8 cellular contexts compared by ENCODE assay signal in the genomic region with DNA sequence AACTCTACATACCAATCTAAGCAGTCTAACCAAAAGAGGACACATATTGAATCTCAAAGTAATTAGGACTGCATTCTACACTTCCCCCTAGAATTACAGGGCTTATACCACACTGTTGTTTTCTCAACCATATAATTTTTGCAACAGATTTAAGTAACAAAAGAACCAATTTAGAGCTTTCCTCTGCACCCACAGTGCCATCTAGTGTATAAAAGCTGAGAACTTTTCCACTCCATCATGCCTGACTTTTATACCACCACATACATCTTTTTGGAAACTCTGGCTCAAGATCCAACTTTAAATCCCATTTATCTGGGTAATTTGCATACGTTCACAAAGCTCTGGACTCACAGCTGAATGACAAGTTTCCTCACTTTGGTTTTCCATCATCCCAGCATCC.
DNase-seq lines count a peak whose midpoint lies in the region; ATAC-seq, FAIRE-seq and TF ChIP-seq lines count a peak whose summit lies in the region.

No MANE protein-coding gene starts in this region.

- H3K9me3 ChIP-seq in OCI-LY7 (ENCODE audit: low read length): no peaks in the 10 kb centered on the region
- H3K9me3 ChIP-seq in fibroblast of lung (ENCODE audit: control insufficient read depth, insufficient read depth, low read depth, low read length): no peaks in the 10 kb centered on the region
- no peaks in the 10 kb centered on the region for H3K9me3 ChIP-seq in small intestine (ENCODE audit: control insufficient read depth, low read depth)
- H3K9me3 ChIP-seq in aorta (ENCODE audit: control insufficient read depth, low read length): no peaks in the 10 kb centered on the region

- H4K20me1 ChIP-seq in OCI-LY7 (ENCODE audit: insufficient read depth, low read length): no peaks in the 10 kb centered on the region
- no peaks in the 10 kb centered on the region for H4K20me1 ChIP-seq in fibroblast of lung (ENCODE audit: control insufficient read depth, extremely low read depth, insufficient read depth, low read length)

- peak; percentile 76 for FAIRE-seq in small intestine (lab: Jason Lieb, UNC)

- no peak overlapping the region for H3K9ac ChIP-seq in fibroblast of lung (ENCODE audit: insufficient read depth, low read length)

- H3K4me3 ChIP-seq in GM12864 (ENCODE audit: low read depth, low read length) (no peak overlapping the region), OCI-LY7 (ENCODE audit: low read depth, low read length, poor library complexity, severe bottlenecking) (no peak overlapping the region), fibroblast of lung (replicated peaks in 1 of 4; ENCODE audit: control extremely low read depth in 1 of 4, insufficient read depth in 1 of 4, low read depth in 3 of 4, low read length in 4 of 4) (no peak overlapping the region), small intestine (ENCODE audit: low read depth in 1 of 2, low read length in 2 of 2) (no peak overlapping the region), aorta (ENCODE audit: low read length in 2 of 2) (no peak overlapping the region)

- H3K4me1 ChIP-seq in OCI-LY7 (ENCODE audit: insufficient read depth, low read length, poor library complexity, severe bottlenecking) (no peaks in the 10 kb centered on the region), fibroblast of lung (ENCODE audit: control insufficient read depth, extremely low read depth, insufficient read depth, low read length) (no peaks in the 10 kb centered on the region), small intestine (ENCODE audit: control insufficient read depth in 2 of 2, insufficient read depth in 1 of 2, low read depth in 1 of 2, low read length in 1 of 2) (no peaks in the 10 kb centered on the region), aorta (ENCODE audit: control insufficient read depth in 1 of 2, insufficient read depth in 2 of 2, low read length in 2 of 2) (no peaks in the 10 kb centered on the region)

- H3K36me3 ChIP-seq in OCI-LY7 (ENCODE audit: insufficient read depth, low read length) (no peaks in the 10 kb centered on the region), fibroblast of lung (ENCODE audit: control insufficient read depth, insufficient read depth, low read length) (no peaks in the 10 kb centered on the region), small intestine (ENCODE audit: control insufficient read depth in 2 of 2, insufficient read depth in 2 of 2, low read length in 2 of 2) (no peaks in the 10 kb centered on the region), aorta (ENCODE audit: control insufficient read depth in 1 of 2, insufficient read depth in 2 of 2, low read length in 1 of 2) (no peaks in the 10 kb centered on the region)

- ATAC-seq in aorta (ENCODE audit: low FRiP score): no peak

- CTCF ChIA-PET in OCI-LY7 (lab: Charles Lee; ENCODE audit: unreplicated experiment): no interaction called here

- H2AFZ ChIP-seq in OCI-LY7 (ENCODE audit: low read length) (no peak overlapping the region), fibroblast of lung (ENCODE audit: low read length) (no peak overlapping the region)

- WGBS in small intestine, 3 donors: 8 to 30% (median 12%) methylated on average over 1 of the region's 1 CpG
- WGBS in aorta, 2 donors: 3 to 18% methylated on average over 1 of the region's 1 CpG

- no peak overlapping the region for H3K4me2 ChIP-seq in OCI-LY7 (ENCODE audit: low read length)
- no peak overlapping the region for H3K4me2 ChIP-seq in fibroblast of lung (ENCODE audit: extremely low read depth, insufficient read depth, low read length)

- H3K79me2 ChIP-seq in OCI-LY7 (ENCODE audit: insufficient read depth, low read depth, low read length): no peaks in the 10 kb centered on the region
- no peaks in the 10 kb centered on the region for H3K79me2 ChIP-seq in fibroblast of lung (ENCODE audit: control insufficient read depth, insufficient read depth, low read length)

- no peak overlapping the region for H3K27ac ChIP-seq in OCI-LY7 (ENCODE audit: low read depth, low read length, poor library complexity, severe bottlenecking)
- H3K27ac ChIP-seq in fibroblast of lung (ENCODE audit: insufficient read depth, low read length): no peak overlapping the region
- H3K27ac ChIP-seq in small intestine (ENCODE audit: low read depth in 1 of 2, low read length in 1 of 2): no peak overlapping the region
- H3K27ac ChIP-seq in aorta (ENCODE audit: low read depth in 1 of 2, low read length in 2 of 2): no peak overlapping the region

- peak; percentile 42 for TF ChIP-seq CTCF in GM12864 (IDR thresholded peaks at IDR 0.05; ENCODE audit: low read depth, low read length, missing control alignments)
- peak; percentile 68 for TF ChIP-seq CTCF in OCI-LY7 (conservative IDR thresholded peaks at IDR 0.05; ENCODE audit: low read length)
- TF ChIP-seq CTCF in fibroblast of lung (conservative IDR thresholded peaks at IDR 0.05 in 1 of 2, IDR thresholded peaks at IDR 0.05 in 1 of 2; ENCODE audit: low read depth in 1 of 2, low read length in 2 of 2): peak; percentile 41 to 49

- DNase-seq in A172 (ENCODE audit: low spot score) (peak; percentile 35), GM12864 (ENCODE audit: low read depth) (no peak), OCI-LY7 (ENCODE audit: low spot score) (peak; percentile 3), fibroblast of lung (ENCODE audit: low read depth in 2 of 2) (peak; percentile 32 to 61), small intestine (peak; percentile 13), aorta (no peak), NCI-H187 treated with DMSO at 0.1 percent for 48 hours (lab: John Stamatoyannopoulos, UW) (no peak)
- DNase-seq in stimulated activated CD4-positive, alpha-beta T cell treated with anti-CD3 and anti-CD28 coated beads, Interleukin-12 subunit alpha, Interleukin-12 subunit beta, amount 100 ng/mL, for 4 hours: no peak

- POLR2A ChIA-PET in OCI-LY7 (lab: Charles Lee): no interaction called here

- H3K27me3 ChIP-seq in fibroblast of lung (ENCODE audit: control insufficient read depth, insufficient read depth, low read length) (no peaks in the 10 kb centered on the region), small intestine (ENCODE audit: control insufficient read depth in 2 of 2, insufficient read depth in 2 of 2, low read length in 2 of 2) (peaks cover 0 to 2% of the 10 kb centered on the region in 2 donors), aorta (ENCODE audit: control insufficient read depth in 1 of 2, insufficient read depth in 2 of 2, low read length in 1 of 2) (no peaks in the 10 kb centered on the region)

- BruUV-seq in OCI-LY7 (replicated peaks; lab: Mats Ljungman, UMichigan): no TSS peak

- intact Hi-C loops in OCI-LY7 (cut with micrococcal nuclease; ENCODE audit: unreplicated experiment) (no loop called here), aorta (cut with DNase I) (loop anchor here in 1 of 2 donors (5.0 kb wide), 1 partner anchor 287 kb away; no protein-coding TSS in a partner anchor)

- no peaks in the 10 kb centered on the region for H3K9me2 ChIP-seq in OCI-LY7 (ENCODE audit: insufficient read depth, low read length)

Comparison
In these comparisons a context has a peak if more than half of its experiments do, and no peak if none do; other contexts are left out.
1. DNase-seq: peak in A172 (single experiment), OCI-LY7 (single experiment), fibroblast of lung (2 of 2) and small intestine (single experiment); none in GM12864 (single experiment), aorta (0 of 2), NCI-H187 treated with DMSO at 0.1 percent for 48 hours (single experiment) and stimulated activated CD4-positive, alpha-beta T cell treated with anti-CD3 and anti-CD28 coated beads, Interleukin-12 subunit alpha, Interleukin-12 subunit beta, amount 100 ng/mL, for 4 hours (single experiment).
2. Peak in every context shown above with its lines, with median percentiles within 50 percentile points of each other: CTCF ChIP-seq.